21 cellular contexts compared by ENCODE assay signal in the genomic region with DNA sequence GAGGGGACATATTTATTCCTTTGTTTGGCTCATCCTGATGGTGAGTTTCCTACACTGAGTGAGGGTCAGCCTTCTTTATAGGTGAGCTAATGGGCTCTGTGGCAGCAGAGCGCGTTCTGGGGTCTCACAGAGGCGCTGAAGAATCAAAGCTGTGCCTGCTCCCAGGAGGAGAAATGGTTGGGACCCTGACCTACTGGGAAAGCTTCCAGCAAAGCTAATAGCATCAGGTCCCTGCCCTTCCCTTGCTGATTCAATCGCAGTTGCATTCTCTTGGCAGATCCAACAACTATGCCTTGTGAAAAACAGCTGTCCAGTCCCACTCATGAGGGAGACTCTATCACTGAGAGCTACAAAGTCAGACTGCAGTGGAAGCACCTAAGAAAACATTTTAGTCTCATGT. TPM values are rescaled to one million over a fixed set of nuclear protein-coding genes. Genes with fewer than 3 reads are reported as not detected.
DNase-seq lines count a peak whose midpoint lies in the region; ATAC-seq and TF ChIP-seq lines count a peak whose summit lies in the region.
"Had no signal": no experiment of that assay in that cellular context is flagged by ENCODE, and none has a peak within 500 bp of the region (broad histone marks: within the 10 kb centered on the region; RNA-seq: fewer than 3 reads in every experiment).

No MANE protein-coding gene starts in this region.

- H3F3A ChIP-seq in neural cell (ENCODE audit: insufficient read depth, low read length, poor library complexity, severe bottlenecking), result no peaks in the 10 kb centered on the region

- TF ChIP-seq CTCF in fibroblast of lung (conservative IDR thresholded peaks at IDR 0.05 in 1 of 2, IDR thresholded peaks at IDR 0.05 in 1 of 2; ENCODE audit: low read depth in 1 of 2, low read length in 2 of 2), result no peak
- TF ChIP-seq CTCF in neural cell (IDR thresholded peaks at IDR 0.05; ENCODE audit: poor library complexity, severe bottlenecking), result no peak
- TF ChIP-seq CTCF in GM20000 (IDR thresholded peaks at IDR 0.05; ENCODE audit: extremely low read depth, missing control alignments), result no peak

- H4K20me1 ChIP-seq in fibroblast of lung (ENCODE audit: control insufficient read depth, extremely low read depth, insufficient read depth, low read length) (no peaks in the 10 kb centered on the region), neural cell (ENCODE audit: insufficient read depth) (no peaks in the 10 kb centered on the region)

- H3K9me3 ChIP-seq in fibroblast of lung (ENCODE audit: control insufficient read depth, insufficient read depth, low read depth, low read length) (no peaks in the 10 kb centered on the region), neural cell (ENCODE audit: low read length) (no peaks in the 10 kb centered on the region)
- H3K9me3 ChIP-seq: upper lobe of left lung had no signal

- TF ChIP-seq RAD21 in neural cell (conservative IDR thresholded peaks at IDR 0.05), result no peak

- H3K9ac ChIP-seq in fibroblast of lung (ENCODE audit: insufficient read depth, low read length) (no peak overlapping the region), neural cell (ENCODE audit: low read length) (peak overlapping the region; percentile 18)

- H3K4me1 ChIP-seq in fibroblast of lung (ENCODE audit: control insufficient read depth, extremely low read depth, insufficient read depth, low read length), result no peaks in the 10 kb centered on the region
- H3K4me1 ChIP-seq: upper lobe of left lung had no signal

- H3K4me3 ChIP-seq in fibroblast of lung (replicated peaks in 1 of 4; ENCODE audit: control extremely low read depth in 1 of 4, insufficient read depth in 1 of 4, low read depth in 3 of 4, low read length in 4 of 4), result no peak overlapping the region
- no peak overlapping the region for H3K4me3 ChIP-seq in neural cell (ENCODE audit: low read length)
- H3K4me3 ChIP-seq: upper lobe of left lung had no signal

- H3K27ac ChIP-seq in fibroblast of lung (ENCODE audit: insufficient read depth, low read length) (no peak overlapping the region), neural cell (ENCODE audit: low read length) (peak overlapping the region; percentile 51)
- H3K27ac ChIP-seq: brain microvascular endothelial cell, HL-60, upper lobe of left lung had no signal

- ATAC-seq in GM21576 (IDR thresholded peaks at IDR 0.05; ENCODE audit: unreplicated experiment), result no peak
- ATAC-seq: activated T-helper 17 cell treated with anti-CD3 and anti-CD28 coated beads, Interleukin-2, amount 50 U/mL, for 72 hours had no signal

- no peaks in the 10 kb centered on the region for H3K79me2 ChIP-seq in fibroblast of lung (ENCODE audit: control insufficient read depth, insufficient read depth, low read length)
- H3K79me2 ChIP-seq in neural cell (replicated peaks; ENCODE audit: insufficient read depth, low read length), result no peaks in the 10 kb centered on the region

- H2AFZ ChIP-seq in fibroblast of lung (ENCODE audit: low read length), result no peak overlapping the region
- no peak overlapping the region for H2AFZ ChIP-seq in neural cell (ENCODE audit: low read depth, low read length)

- no peak for TF ChIP-seq EP300 in neural cell (conservative IDR thresholded peaks at IDR 0.05; ENCODE audit: poor library complexity, severe bottlenecking)

- DNase-seq in ELF-1 (ENCODE audit: low read depth, low spot score) (peak; percentile 18), NCI-H1092 treated with DMSO at 0.1 percent for 48 hours (lab: John Stamatoyannopoulos, UW) (peak; percentile 10), fibroblast of lung (ENCODE audit: low read depth in 2 of 2) (peak; percentile 7 to 87), GM20000 (ENCODE audit: low spot score) (no peak), cerebellum (ENCODE audit: low spot score) (no peak), DMS53 treated with DMSO at 0.1 percent for 48 hours (lab: John Stamatoyannopoulos, UW; ENCODE audit: unreplicated experiment) (no peak)
- DNase-seq: activated CD4-positive, alpha-beta T cell treated with anti-CD3 and anti-CD28 coated beads for 48 hours; AML-193; brain microvascular endothelial cell; CD8-positive, alpha-beta memory T cell; NCI-H2171; NCI-H69; SHP77 treated with DMSO at 0.1 percent for 48 hours; stimulated activated CD4-positive, alpha-beta T cell treated with anti-CD3 and anti-CD28 coated beads, Interleukin-4, amount 100 ng/mL, for 4 hours; upper lobe of left lung had no signal

- H3K9me2 ChIP-seq in neural cell (ENCODE audit: insufficient read depth, low read length), result no peaks in the 10 kb centered on the region

- peaks cover 4% of the 10 kb centered on the region for H3K27me3 ChIP-seq in fibroblast of lung (ENCODE audit: control insufficient read depth, insufficient read depth, low read length)
- H3K27me3 ChIP-seq in neural cell (ENCODE audit: insufficient read depth, low read depth, low read length), result no peaks in the 10 kb centered on the region
- H3K27me3 ChIP-seq: brain microvascular endothelial cell, upper lobe of left lung had no signal

- no peak overlapping the region for H3K4me2 ChIP-seq in fibroblast of lung (ENCODE audit: extremely low read depth, insufficient read depth, low read length)
- no peak overlapping the region for H3K4me2 ChIP-seq in neural cell (ENCODE audit: low read length)

- H3K36me3 ChIP-seq in fibroblast of lung (ENCODE audit: control insufficient read depth, insufficient read depth, low read length), result no peaks in the 10 kb centered on the region
- H3K36me3 ChIP-seq in neural cell (ENCODE audit: insufficient read depth, low read length), result no peaks in the 10 kb centered on the region
- H3K36me3 ChIP-seq: brain microvascular endothelial cell, upper lobe of left lung had no signal

TF ChIP-seq in neural cell, 6 proteins besides CTCF, POLR2A, EP300 and RAD21:
- TF ChIP-seq, protein P1, sequence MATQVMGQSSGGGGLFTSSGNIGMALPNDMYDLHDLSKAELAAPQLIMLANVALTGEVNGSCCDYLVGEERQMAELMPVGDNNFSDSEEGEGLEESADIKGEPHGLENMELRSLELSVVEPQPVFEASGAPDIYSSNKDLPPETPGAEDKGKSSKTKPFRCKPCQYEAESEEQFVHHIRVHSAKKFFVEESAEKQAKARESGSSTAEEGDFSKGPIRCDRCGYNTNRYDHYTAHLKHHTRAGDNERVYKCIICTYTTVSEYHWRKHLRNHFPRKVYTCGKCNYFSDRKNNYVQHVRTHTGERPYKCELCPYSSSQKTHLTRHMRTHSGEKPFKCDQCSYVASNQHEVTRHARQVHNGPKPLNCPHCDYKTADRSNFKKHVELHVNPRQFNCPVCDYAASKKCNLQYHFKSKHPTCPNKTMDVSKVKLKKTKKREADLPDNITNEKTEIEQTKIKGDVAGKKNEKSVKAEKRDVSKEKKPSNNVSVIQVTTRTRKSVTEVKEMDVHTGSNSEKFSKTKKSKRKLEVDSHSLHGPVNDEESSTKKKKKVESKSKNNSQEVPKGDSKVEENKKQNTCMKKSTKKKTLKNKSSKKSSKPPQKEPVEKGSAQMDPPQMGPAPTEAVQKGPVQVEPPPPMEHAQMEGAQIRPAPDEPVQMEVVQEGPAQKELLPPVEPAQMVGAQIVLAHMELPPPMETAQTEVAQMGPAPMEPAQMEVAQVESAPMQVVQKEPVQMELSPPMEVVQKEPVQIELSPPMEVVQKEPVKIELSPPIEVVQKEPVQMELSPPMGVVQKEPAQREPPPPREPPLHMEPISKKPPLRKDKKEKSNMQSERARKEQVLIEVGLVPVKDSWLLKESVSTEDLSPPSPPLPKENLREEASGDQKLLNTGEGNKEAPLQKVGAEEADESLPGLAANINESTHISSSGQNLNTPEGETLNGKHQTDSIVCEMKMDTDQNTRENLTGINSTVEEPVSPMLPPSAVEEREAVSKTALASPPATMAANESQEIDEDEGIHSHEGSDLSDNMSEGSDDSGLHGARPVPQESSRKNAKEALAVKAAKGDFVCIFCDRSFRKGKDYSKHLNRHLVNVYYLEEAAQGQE (IDR thresholded peaks at IDR 0.05; ENCODE audit: borderline replicate concordance), result peak; percentile 33
- no peak for TF ChIP-seq MXI1 (conservative IDR thresholded peaks at IDR 0.05; ENCODE audit: poor library complexity, severe bottlenecking)
- TF ChIP-seq SMC3 (conservative IDR thresholded peaks at IDR 0.05; ENCODE audit: poor library complexity), result no peak

RNA-seq across cellular contexts. Expression of a gene that starts 43.1 kb away (rescaled TPM):
- 39.8 and 46.7 TPM in 2 replicates for total RNA-seq in fibroblast of lung
- polyA plus RNA-seq in fibroblast of lung, result 43.1 and 47.2 TPM in 2 replicates
- polyA plus RNA-seq in fibroblast of lung (2012), result 31.1 and 38.6 TPM in 2 replicates
- polyA minus RNA-seq in fibroblast of lung (ENCODE audit: low replicate concordance), result 103 and 112 TPM in 2 replicates
- polyA plus RNA-seq in neural cell, result 42.4 and 48.1 TPM in 2 replicates
- 233 and 303 TPM in 2 replicates for polyA minus RNA-seq in neural cell
- 107 TPM for total RNA-seq in cerebellum
- total RNA-seq: OCI-LY7; T-helper 1 cell treated with Interleukin-12 subunit alpha and Interleukin-12 subunit beta and Interleukin-4 antibody, amounts not matched to agents 30 ng/mL and 1 ng/mL, for 36 hours had no signal

Comparison
In these comparisons a context has a peak if more than half of its experiments do, and no peak if none do; other contexts are left out.
1. DNase-seq: peak in ELF-1 (single experiment), NCI-H1092 treated with DMSO at 0.1 percent for 48 hours (single experiment) and fibroblast of lung (2 of 2); none in GM20000 (single experiment), cerebellum (single experiment) and DMS53 treated with DMSO at 0.1 percent for 48 hours (single experiment).